In the genomic region with DNA sequence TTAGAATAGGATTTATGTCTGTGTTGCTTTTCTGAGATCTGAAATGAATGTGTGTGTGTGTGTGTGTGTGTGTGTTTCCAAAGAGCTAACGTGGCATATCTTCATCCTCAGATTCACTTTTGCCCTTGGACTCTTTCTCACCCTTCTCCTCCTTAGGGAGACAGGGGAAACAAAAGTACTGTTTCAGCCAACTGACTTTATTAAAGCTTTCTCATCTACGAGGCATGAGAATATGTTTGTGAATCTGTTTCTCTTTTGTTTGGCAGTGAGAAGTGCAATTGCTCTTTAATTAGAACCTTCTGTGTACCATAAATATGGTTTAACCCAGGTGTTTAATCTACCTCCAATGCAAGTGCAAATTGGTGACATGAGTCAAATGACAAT, we compare ENCODE assay signal across 13 cellular contexts.
DNase-seq lines count a peak whose midpoint lies in the region; ATAC-seq and TF ChIP-seq lines count a peak whose summit lies in the region.
"Had no signal": no experiment of that assay in that cellular context is flagged by ENCODE, and none has a peak within 500 bp of the region (broad histone marks: within the 10 kb centered on the region; RNA-seq: fewer than 3 reads in every experiment).

No MANE protein-coding gene starts in this region.

- H3F3A ChIP-seq in GM23338 (replicated peaks; ENCODE audit: low read depth): no peaks in the 10 kb centered on the region

- H3K27ac ChIP-seq in esophagus muscularis mucosa (replicated peaks in 1 of 4) (peak overlapping the region; percentile 67 to 87 (median 76)), muscle layer of duodenum (ENCODE audit: low read length) (peak overlapping the region; percentile 75), tibial nerve (peak overlapping the region; percentile 19 to 82 (median 59)), GM23338 (ENCODE audit: low read depth) (no peak overlapping the region)
- H3K27ac ChIP-seq: right lobe of liver had no signal

- H3K36me3 ChIP-seq in esophagus muscularis mucosa (no peaks in the 10 kb centered on the region), muscle layer of duodenum (ENCODE audit: control insufficient read depth in 1 of 2, insufficient read depth in 2 of 2, low read length in 2 of 2) (peaks cover 0 to 14% of the 10 kb centered on the region in 2 donors), tibial nerve (no peaks in the 10 kb centered on the region), GM23338 (ENCODE audit: insufficient read depth) (no peaks in the 10 kb centered on the region)
- H3K36me3 ChIP-seq: right lobe of liver had no signal

- H3K27me3 ChIP-seq in esophagus muscularis mucosa (no peaks in the 10 kb centered on the region), muscle layer of duodenum (ENCODE audit: low read depth, low read length) (no peaks in the 10 kb centered on the region), tibial nerve (no peaks in the 10 kb centered on the region), GM23338 (ENCODE audit: insufficient read depth) (no peaks in the 10 kb centered on the region)
- H3K27me3 ChIP-seq: right lobe of liver had no signal

- H3K4me1 ChIP-seq in esophagus muscularis mucosa (peaks cover 17 to 35% (median 33%) of the 10 kb centered on the region in 4 donors), muscle layer of duodenum (ENCODE audit: control insufficient read depth in 1 of 2, insufficient read depth in 2 of 2, low read length in 2 of 2) (peaks cover 3 to 7% of the 10 kb centered on the region in 2 donors), tibial nerve (peaks cover 0 to 42% (median 5%) of the 10 kb centered on the region in 4 donors), GM23338 (ENCODE audit: insufficient read depth) (no peaks in the 10 kb centered on the region)
- H3K4me1 ChIP-seq: right lobe of liver had no signal

- no peak overlapping the region for H3K4me3 Mint-ChIP-seq in GM23338

- H3K9me2 ChIP-seq in GM23338 (ENCODE audit: insufficient read depth): 0 out of 2 replicates have a peak, but pooled peaks cover 5% of the 10 kb centered on the region

- H4K20me1 ChIP-seq in GM23338 (replicated peaks; ENCODE audit: insufficient read depth): no peaks in the 10 kb centered on the region

- TF ChIP-seq CTCF in esophagus muscularis mucosa (IDR thresholded peaks at IDR 0.05) (no peak), tibial nerve (IDR thresholded peaks at IDR 0.05) (no peak), GM23338 (conservative IDR thresholded peaks at IDR 0.05; ENCODE audit: low read depth in 2 of 2) (no peak)

- no peaks in the 10 kb centered on the region for H3K9me3 Mint-ChIP-seq in GM23338

- no peaks in the 10 kb centered on the region for H3K9me3 ChIP-seq in esophagus muscularis mucosa
- no peaks in the 10 kb centered on the region for H3K9me3 ChIP-seq in muscle layer of duodenum (ENCODE audit: control insufficient read depth in 1 of 2, low read length in 2 of 2)
- no peaks in the 10 kb centered on the region for H3K9me3 ChIP-seq in tibial nerve
- H3K9me3 ChIP-seq: right lobe of liver had no signal

- no peak for TF ChIP-seq POLR2A in esophagus muscularis mucosa (IDR thresholded peaks at IDR 0.05; ENCODE audit: low read depth)
- TF ChIP-seq POLR2A in tibial nerve (IDR thresholded peaks at IDR 0.05): no peak

- DNase-seq in esophagus muscularis mucosa (ENCODE audit: extremely low spot score): no peak
- DNase-seq in tibial nerve (ENCODE audit: low spot score in 2 of 2): no peak
- no peak for DNase-seq in stimulated activated CD4-positive, alpha-beta T cell treated with anti-CD3 and anti-CD28 coated beads, Interleukin-2, amount 100 ng/mL, for 24 hours
- no peak for DNase-seq in activated CD4-positive, alpha-beta T cell treated with anti-CD3 and anti-CD28 coated beads for 48 hours
- no peak for DNase-seq in GM23338 (ENCODE audit: low spot score)
- DNase-seq: amygdala, foreskin melanocyte, NCI-H1105, right lobe of liver had no signal

- H3K4me3 ChIP-seq in esophagus muscularis mucosa (peak overlapping the region in 3 of 4 donors; percentile 17 to 38 (median 20)), muscle layer of duodenum (ENCODE audit: low read depth in 1 of 2, low read length in 2 of 2) (peak overlapping the region; percentile 8 to 29), tibial nerve (peak overlapping the region in 2 of 4 donors; percentile 13 to 28), GM23338 (no peak overlapping the region)
- H3K4me3 ChIP-seq: lung, right lobe of liver had no signal

- 18% methylated on average over 2 of the region's 2 CpGs for WGBS in esophagus muscularis mucosa
- WGBS in tibial nerve, 2 donors: 8 to 16% methylated on average over 2 of the region's 2 CpGs

- H3K27ac Mint-ChIP-seq in GM23338: no peak overlapping the region

- H3K4me2 ChIP-seq in GM23338: no peak overlapping the region

- H3K4me1 Mint-ChIP-seq in GM23338: no peaks in the 10 kb centered on the region; the same call in 2 of the 3 replicates

- no peak for ATAC-seq in HG03025 (IDR thresholded peaks at IDR 0.05; ENCODE audit: low FRiP score, unreplicated experiment)
- ATAC-seq in GM23338: no peak
- ATAC-seq: right lobe of liver had no signal

- H3K36me3 Mint-ChIP-seq in GM23338 (ENCODE audit: low read depth): no peaks in the 10 kb centered on the region

- TF ChIP-seq EP300 in esophagus muscularis mucosa (IDR thresholded peaks at IDR 0.05): no peak
- peak in 1 of 2 donors; percentile 36 for TF ChIP-seq EP300 in tibial nerve (IDR thresholded peaks at IDR 0.05)

- no peaks in the 10 kb centered on the region for H3K79me2 ChIP-seq in GM23338 (replicated peaks; ENCODE audit: insufficient read depth)

- H2AFZ ChIP-seq in GM23338: no peak overlapping the region

- intact Hi-C loops in esophagus muscularis mucosa (cut with DNase I): loop anchor here (2.0 to 10.0 kb wide), 2 partner anchors 189 to 263 kb away; no protein-coding TSS in a partner anchor

- H3K27me3 Mint-ChIP-seq in GM23338 (ENCODE audit: insufficient read depth, low read depth, poor library complexity): no peaks in the 10 kb centered on the region

TF ChIP-seq in PFSK-1, 5 proteins besides CTCF, POLR2A, EP300 and RAD21:
- TF ChIP-seq, protein P1, sequence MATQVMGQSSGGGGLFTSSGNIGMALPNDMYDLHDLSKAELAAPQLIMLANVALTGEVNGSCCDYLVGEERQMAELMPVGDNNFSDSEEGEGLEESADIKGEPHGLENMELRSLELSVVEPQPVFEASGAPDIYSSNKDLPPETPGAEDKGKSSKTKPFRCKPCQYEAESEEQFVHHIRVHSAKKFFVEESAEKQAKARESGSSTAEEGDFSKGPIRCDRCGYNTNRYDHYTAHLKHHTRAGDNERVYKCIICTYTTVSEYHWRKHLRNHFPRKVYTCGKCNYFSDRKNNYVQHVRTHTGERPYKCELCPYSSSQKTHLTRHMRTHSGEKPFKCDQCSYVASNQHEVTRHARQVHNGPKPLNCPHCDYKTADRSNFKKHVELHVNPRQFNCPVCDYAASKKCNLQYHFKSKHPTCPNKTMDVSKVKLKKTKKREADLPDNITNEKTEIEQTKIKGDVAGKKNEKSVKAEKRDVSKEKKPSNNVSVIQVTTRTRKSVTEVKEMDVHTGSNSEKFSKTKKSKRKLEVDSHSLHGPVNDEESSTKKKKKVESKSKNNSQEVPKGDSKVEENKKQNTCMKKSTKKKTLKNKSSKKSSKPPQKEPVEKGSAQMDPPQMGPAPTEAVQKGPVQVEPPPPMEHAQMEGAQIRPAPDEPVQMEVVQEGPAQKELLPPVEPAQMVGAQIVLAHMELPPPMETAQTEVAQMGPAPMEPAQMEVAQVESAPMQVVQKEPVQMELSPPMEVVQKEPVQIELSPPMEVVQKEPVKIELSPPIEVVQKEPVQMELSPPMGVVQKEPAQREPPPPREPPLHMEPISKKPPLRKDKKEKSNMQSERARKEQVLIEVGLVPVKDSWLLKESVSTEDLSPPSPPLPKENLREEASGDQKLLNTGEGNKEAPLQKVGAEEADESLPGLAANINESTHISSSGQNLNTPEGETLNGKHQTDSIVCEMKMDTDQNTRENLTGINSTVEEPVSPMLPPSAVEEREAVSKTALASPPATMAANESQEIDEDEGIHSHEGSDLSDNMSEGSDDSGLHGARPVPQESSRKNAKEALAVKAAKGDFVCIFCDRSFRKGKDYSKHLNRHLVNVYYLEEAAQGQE (IDR thresholded peaks at IDR 0.05; ENCODE audit: insufficient read depth in 1 of 2, low read depth in 2 of 2, low read length in 2 of 2): no peak
- TF ChIP-seq POLR2AphosphoS5 (IDR thresholded peaks at IDR 0.05; ENCODE audit: low read depth, low read length): peak; percentile 26; the same call in 1 of the 2 replicates

TF ChIP-seq in GM23338, 12 proteins besides CTCF, POLR2A, EP300 and RAD21 (continues in another document):
- no peak for TF ChIP-seq POLR2AphosphoS5 (IDR thresholded peaks at IDR 0.05; ENCODE audit: low read depth)
- no peak for TF ChIP-seq EZH2phosphoT487 (IDR thresholded peaks at IDR 0.05; ENCODE audit: unreplicated experiment)
- TF ChIP-seq ETS1 (IDR thresholded peaks at IDR 0.05): no peak
- TF ChIP-seq STAT1 (IDR thresholded peaks at IDR 0.05; ENCODE audit: unreplicated experiment): no peak
- no peak for TF ChIP-seq ZNF114 (CRISPR knock-in tag; IDR thresholded peaks at IDR 0.05)
